In genomic region chr17:4334776-4335175, GRCh38 we compare ENCODE assay signal across 1 cellular context.
TF ChIP-seq lines count a peak whose summit lies in the region.

No MANE protein-coding gene starts in this region.

TF ChIP-seq in HEK293T, 16 proteins besides CTCF, POLR2A, EP300 and RAD21:
- no peak for TF ChIP-seq TARDBP (IDR thresholded peaks at IDR 0.05)
- TF ChIP-seq NFRKB (IDR thresholded peaks at IDR 0.05), result no peak
- TF ChIP-seq, protein P1, sequence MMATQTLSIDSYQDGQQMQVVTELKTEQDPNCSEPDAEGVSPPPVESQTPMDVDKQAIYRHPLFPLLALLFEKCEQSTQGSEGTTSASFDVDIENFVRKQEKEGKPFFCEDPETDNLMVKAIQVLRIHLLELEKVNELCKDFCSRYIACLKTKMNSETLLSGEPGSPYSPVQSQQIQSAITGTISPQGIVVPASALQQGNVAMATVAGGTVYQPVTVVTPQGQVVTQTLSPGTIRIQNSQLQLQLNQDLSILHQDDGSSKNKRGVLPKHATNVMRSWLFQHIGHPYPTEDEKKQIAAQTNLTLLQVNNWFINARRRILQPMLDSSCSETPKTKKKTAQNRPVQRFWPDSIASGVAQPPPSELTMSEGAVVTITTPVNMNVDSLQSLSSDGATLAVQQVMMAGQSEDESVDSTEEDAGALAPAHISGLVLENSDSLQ (IDR thresholded peaks at IDR 0.05), result no peak
- TF ChIP-seq FOXK2 (IDR thresholded peaks at IDR 0.05), result no peak
- no peak for TF ChIP-seq ARNT (IDR thresholded peaks at IDR 0.05)
- TF ChIP-seq ELF4 (IDR thresholded peaks at IDR 0.05), result no peak
- no peak for TF ChIP-seq SUZ12 (IDR thresholded peaks at IDR 0.05)
- TF ChIP-seq CTBP1 (IDR thresholded peaks at IDR 0.05; ENCODE audit: borderline replicate concordance), result no peak
- no peak for TF ChIP-seq LEF1 (IDR thresholded peaks at IDR 0.05; ENCODE audit: borderline replicate concordance)
- no peak for TF ChIP-seq SP1 (IDR thresholded peaks at IDR 0.05)
- TF ChIP-seq L3MBTL2 (conservative IDR thresholded peaks at IDR 0.05), result no peak
- TF ChIP-seq ZNF384 (IDR thresholded peaks at IDR 0.05), result no peak
- no peak for TF ChIP-seq HDGF (IDR thresholded peaks at IDR 0.05; ENCODE audit: borderline replicate concordance)
- no peak for TF ChIP-seq BHLHE40 (IDR thresholded peaks at IDR 0.05; ENCODE audit: borderline replicate concordance)
- no peak for TF ChIP-seq FOXM1 (IDR thresholded peaks at IDR 0.05; ENCODE audit: borderline replicate concordance)
- no peak for TF ChIP-seq FOXA1 (IDR thresholded peaks at IDR 0.05)
